ENCODE assay signal across 8 cellular contexts in the genomic region with DNA sequence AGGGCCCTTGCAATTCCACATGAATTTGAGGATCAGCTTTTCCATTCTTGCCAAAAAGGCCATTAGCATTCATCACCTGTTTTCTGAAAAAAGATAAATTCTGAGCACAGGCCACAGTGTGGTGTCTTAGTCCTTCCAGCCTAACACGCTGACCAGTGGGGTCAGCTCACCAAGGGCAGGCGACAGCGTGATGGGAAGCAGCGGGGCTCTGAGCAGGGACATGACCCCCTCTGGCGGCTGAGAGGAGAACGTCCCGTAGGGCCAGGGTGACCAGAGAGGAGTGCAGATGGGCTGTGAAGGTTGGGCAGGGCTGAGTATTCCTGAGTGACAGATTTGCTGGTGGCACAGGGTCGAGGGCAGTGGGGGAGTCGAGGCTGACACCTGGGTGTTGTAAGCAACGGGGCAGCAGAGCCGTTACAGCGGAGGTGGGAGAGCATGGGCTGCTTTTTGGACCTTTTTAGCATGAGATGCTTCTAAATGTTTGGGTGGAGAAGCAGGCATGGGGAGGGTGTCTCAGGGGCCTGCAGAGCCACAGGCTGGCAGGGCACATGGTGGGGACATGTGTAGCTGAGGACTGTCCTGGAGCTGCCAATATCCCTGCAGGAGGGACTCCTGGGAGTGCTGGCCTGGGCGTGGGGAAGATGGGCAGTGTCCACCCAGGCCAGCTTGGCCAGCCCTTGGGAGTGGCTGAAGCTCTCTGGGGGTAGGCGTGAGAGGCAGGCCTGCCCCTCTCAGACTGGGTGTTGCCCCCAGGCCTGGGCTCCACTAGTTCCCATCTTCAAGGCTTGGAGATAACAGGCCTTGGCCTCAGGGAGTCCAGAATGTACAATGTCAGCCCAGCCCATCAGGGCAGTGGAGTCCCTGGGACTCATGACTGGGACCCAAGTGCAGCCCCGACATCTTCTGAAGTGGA. TPM values are rescaled to one million over a fixed set of nuclear protein-coding genes. Genes with fewer than 3 reads are reported as not detected.
DNase-seq lines count a peak whose midpoint lies in the region; ATAC-seq and TF ChIP-seq lines count a peak whose summit lies in the region.

No MANE protein-coding gene starts in this region.

- DNase-seq in CD4-positive, alpha-beta T cell, result peak; percentile 46 to 71 (median 54)
- DNase-seq in HPDE6-E6E7 (ENCODE audit: extremely low spot score) (peak; percentile 84), PC-9 (peak; percentile 62 to 83), esophagus muscularis mucosa (ENCODE audit: extremely low spot score) (no peak)
- DNase-seq in activated T-cell treated with anti-CD3 and anti-CD28 coated beads, Interleukin-2, amount 50 U/mL, for 1 hour, result peak; percentile 69
- DNase-seq in naive thymus-derived CD8-positive, alpha-beta T cell, result peak; percentile 39 to 80 (median 60)
- peak in 5 of 6 experiments; percentile 44 to 60 (median 53) for DNase-seq in stimulated activated naive CD4-positive, alpha-beta T cell (lab: John Stamatoyannopoulos, UW)

- H3K27ac ChIP-seq in CD4-positive, alpha-beta T cell (ENCODE audit: low read depth, low read length), result no peak overlapping the region
- no peak overlapping the region for H3K27ac ChIP-seq in PC-9
- H3K27ac ChIP-seq in esophagus muscularis mucosa (replicated peaks in 1 of 4), result peak overlapping the region; percentile 6 to 53 (median 46)

- no peaks in the 10 kb centered on the region for H3K36me3 Mint-ChIP-seq in CD4-positive, alpha-beta T cell (ENCODE audit: low read depth)
- H3K36me3 Mint-ChIP-seq in naive thymus-derived CD8-positive, alpha-beta T cell, result no peaks in the 10 kb centered on the region

- H3K4me1 Mint-ChIP-seq in CD4-positive, alpha-beta T cell (ENCODE audit: low read depth), result peaks cover 6% of the 10 kb centered on the region
- peaks cover 16 to 21% (median 18%) of the 10 kb centered on the region in 4 donors for H3K4me1 Mint-ChIP-seq in naive thymus-derived CD8-positive, alpha-beta T cell

- H3K27me3 ChIP-seq in CD4-positive, alpha-beta T cell (ENCODE audit: control insufficient read depth, insufficient read depth, low read length), result no peaks in the 10 kb centered on the region
- no peaks in the 10 kb centered on the region for H3K27me3 ChIP-seq in PC-9 (ENCODE audit: insufficient read depth, low read depth)
- no peaks in the 10 kb centered on the region for H3K27me3 ChIP-seq in esophagus muscularis mucosa

- H3K79me2 ChIP-seq in PC-9 (ENCODE audit: low read depth), result no peaks in the 10 kb centered on the region

- no peaks in the 10 kb centered on the region for H3K27me3 Mint-ChIP-seq in CD4-positive, alpha-beta T cell
- H3K27me3 Mint-ChIP-seq in naive thymus-derived CD8-positive, alpha-beta T cell, result peaks cover 0 to 3% (median 0%) of the 10 kb centered on the region in 5 donors

- WGBS in esophagus muscularis mucosa, result 4% methylated on average over 11 of the region's 15 CpGs

- no peaks in the 10 kb centered on the region for H4K20me1 ChIP-seq in PC-9 (ENCODE audit: insufficient read depth)

- peak; percentile 84 for TF ChIP-seq CTCF in CD4-positive, alpha-beta T cell (IDR thresholded peaks at IDR 0.05)
- TF ChIP-seq CTCF in PC-9 (conservative IDR thresholded peaks at IDR 0.05) (peak; percentile 90), esophagus muscularis mucosa (IDR thresholded peaks at IDR 0.05) (peak; percentile 86 to 97 (median 97))

- CTCF ChIA-PET in CD4-positive, alpha-beta T cell (lab: Charles Lee), result interaction anchor here (0.6 to 2.0 kb wide), 13 partner anchors 10 to 127 kb away, joined by 3 to 9 read pairs (median 4); no protein-coding TSS in a partner anchor
- CTCF ChIA-PET in PC-9 (lab: Charles Lee), result interaction anchor here (0.6 to 1.1 kb wide), 10 partner anchors 23 to 370 kb away, joined by 3 to 15 read pairs (median 4); partner anchors contain the start of gene PRKCZ

- BruUV-seq in PC-9 (replicated peaks; lab: Mats Ljungman, UMichigan), result no TSS peak

- POLR2A ChIA-PET in CD4-positive, alpha-beta T cell (lab: Charles Lee), result interaction anchor here (1.3 to 2.4 kb wide), 2 partner anchors 15 to 17 kb away, joined by 5 to 12 read pairs; no protein-coding TSS in a partner anchor
- POLR2A ChIA-PET in PC-9 (lab: Charles Lee; ENCODE audit: unreplicated experiment), result interaction anchor here (0.6 kb wide), 1 partner anchor 29 kb away, joined by 3 read pairs; no protein-coding TSS in a partner anchor
- POLR2A ChIA-PET in naive thymus-derived CD8-positive, alpha-beta T cell (lab: Charles Lee), result interaction anchor here (0.6 to 2.2 kb wide), 9 partner anchors 11 to 358 kb away, joined by 3 to 18 read pairs (median 3); partner anchors contain the start of gene GNB1

- peak overlapping the region; percentile 65 for H3K27ac Mint-ChIP-seq in CD4-positive, alpha-beta T cell
- peak overlapping the region; percentile 13 to 89 (median 54) for H3K27ac Mint-ChIP-seq in naive thymus-derived CD8-positive, alpha-beta T cell

- peak overlapping the region; percentile 86 for H3K4me3 Mint-ChIP-seq in CD4-positive, alpha-beta T cell
- peak overlapping the region; percentile 43 to 77 (median 58) for H3K4me3 Mint-ChIP-seq in naive thymus-derived CD8-positive, alpha-beta T cell

- peak; percentile 19 for ATAC-seq in CD4-positive, alpha-beta T cell (ENCODE audit: poor library complexity)
- ATAC-seq in naive thymus-derived CD8-positive, alpha-beta T cell, result peak; percentile 18 to 27
- ATAC-seq in GM18498 (IDR thresholded peaks at IDR 0.05; ENCODE audit: unreplicated experiment), result no peak

- H3K4me3 ChIP-seq in PC-9 (no peak overlapping the region), esophagus muscularis mucosa (no peak overlapping the region)

- intact Hi-C loops in CD4-positive, alpha-beta T cell (cut with DNase I, micrococcal nuclease), result loop anchor here (1.0 to 5.0 kb wide), 5 partner anchors 14 to 289 kb away; partner anchors contain the start of gene MIB2 (in 1 of the 2)
- intact Hi-C loops in PC-9 (cut with micrococcal nuclease; ENCODE audit: unreplicated experiment) (loop anchor here (5.0 kb wide), 3 partner anchors 124 to 394 kb away; partner anchors contain the start of gene ATAD3A), esophagus muscularis mucosa (cut with DNase I) (loop anchor here (1.0 kb wide), 1 partner anchor 128 kb away; the partner anchor contains the start of gene NADK)

- no peak for TF ChIP-seq EP300 in esophagus muscularis mucosa (IDR thresholded peaks at IDR 0.05)

- no peaks in the 10 kb centered on the region for H3K9me3 ChIP-seq in CD4-positive, alpha-beta T cell (ENCODE audit: control insufficient read depth, low read length)
- H3K9me3 ChIP-seq in PC-9 (ENCODE audit: insufficient read depth, low read depth), result no peaks in the 10 kb centered on the region
- no peaks in the 10 kb centered on the region for H3K9me3 ChIP-seq in esophagus muscularis mucosa

- H3K9me3 Mint-ChIP-seq in CD4-positive, alpha-beta T cell, result no peaks in the 10 kb centered on the region
- H3K9me3 Mint-ChIP-seq in naive thymus-derived CD8-positive, alpha-beta T cell, result no peaks in the 10 kb centered on the region

- 0 out of 2 replicates have a peak, but pooled peaks cover 13% of the 10 kb centered on the region for H3F3A ChIP-seq in PC-9 (ENCODE audit: insufficient read depth, low read depth)

- no peak overlapping the region for H2AFZ ChIP-seq in PC-9

- no peak for TF ChIP-seq POLR2A in esophagus muscularis mucosa (IDR thresholded peaks at IDR 0.05; ENCODE audit: low read depth)

- H3K4me1 ChIP-seq in PC-9 (replicated peaks; ENCODE audit: insufficient read depth), result peaks cover 12% of the 10 kb centered on the region; the same call in 1 of the 2 replicates
- H3K4me1 ChIP-seq in esophagus muscularis mucosa, result peaks cover 28 to 38% (median 34%) of the 10 kb centered on the region in 4 donors

- no peaks in the 10 kb centered on the region for H3K9me2 ChIP-seq in PC-9 (ENCODE audit: insufficient read depth)

- no peak overlapping the region for H3K4me2 ChIP-seq in PC-9

- H3K36me3 ChIP-seq in PC-9 (ENCODE audit: low read depth) (no peaks in the 10 kb centered on the region), esophagus muscularis mucosa (no peaks in the 10 kb centered on the region)

RNA-seq across cellular contexts. Expression of gene CALML6, which starts 8.6 kb away (rescaled TPM):
- total RNA-seq in CD4-positive, alpha-beta T cell, result under 1 TPM; 0.47 to 0.69 TPM
- 2.1 and 3.9 TPM in 2 replicates for total RNA-seq in PC-9 (2021)
- total RNA-seq in esophagus muscularis mucosa, result not detected
- total RNA-seq in naive thymus-derived CD8-positive, alpha-beta T cell, result 1 to 10 TPM; 1.4 to 1.6 TPM
- not detected for polyA plus RNA-seq in naive thymus-derived CD8-positive, alpha-beta T cell

RNA-seq across cellular contexts. Expression of gene TMEM52, which starts 12.6 kb away (rescaled TPM):
- total RNA-seq in CD4-positive, alpha-beta T cell, result 1 to 10 TPM in 1 of 2 experiments, under 1 TPM in 1; 0.49 to 1.9 TPM
- total RNA-seq in PC-9 (2021) (7.4 and 8.5 TPM in 2 replicates), esophagus muscularis mucosa (1 to 10 TPM in 3 of 4 donors, not detected in 1; 1.4 to 6.3 (median 4.2) TPM)
- 1 to 10 TPM in 1 of 2 experiments, not detected in 1; 1.0 TPM for total RNA-seq in naive thymus-derived CD8-positive, alpha-beta T cell
- under 1 TPM in 2 of 3 donors, not detected in 1; 0.20 to 0.53 TPM for polyA plus RNA-seq in naive thymus-derived CD8-positive, alpha-beta T cell

RNA-seq across cellular contexts. Expression of gene GNB1, which starts 15.6 kb away (rescaled TPM):
- 100 to 1,000 TPM; 138 to 149 TPM for total RNA-seq in CD4-positive, alpha-beta T cell
- total RNA-seq in PC-9 (2021) (257 and 286 TPM in 2 replicates), esophagus muscularis mucosa (100 to 1,000 TPM; 124 to 166 (median 161) TPM)
- 100 to 1,000 TPM; 231 to 232 TPM for total RNA-seq in naive thymus-derived CD8-positive, alpha-beta T cell
- polyA plus RNA-seq in naive thymus-derived CD8-positive, alpha-beta T cell, result 100 to 1,000 TPM in 2 of 3 donors, 10 to 100 TPM in 1; 45.9 to 107 (median 105) TPM

Comparison
In these comparisons a context has a peak if more than half of its experiments do, and no peak if none do; other contexts are left out.
1. H3K27ac ChIP-seq: peak in esophagus muscularis mucosa (4 of 4); none in CD4-positive, alpha-beta T cell (single experiment) and PC-9 (single experiment).
2. Peak in every context shown above with its lines, with median percentiles within 50 percentile points of each other: CTCF ChIP-seq.